In the genomic region with DNA sequence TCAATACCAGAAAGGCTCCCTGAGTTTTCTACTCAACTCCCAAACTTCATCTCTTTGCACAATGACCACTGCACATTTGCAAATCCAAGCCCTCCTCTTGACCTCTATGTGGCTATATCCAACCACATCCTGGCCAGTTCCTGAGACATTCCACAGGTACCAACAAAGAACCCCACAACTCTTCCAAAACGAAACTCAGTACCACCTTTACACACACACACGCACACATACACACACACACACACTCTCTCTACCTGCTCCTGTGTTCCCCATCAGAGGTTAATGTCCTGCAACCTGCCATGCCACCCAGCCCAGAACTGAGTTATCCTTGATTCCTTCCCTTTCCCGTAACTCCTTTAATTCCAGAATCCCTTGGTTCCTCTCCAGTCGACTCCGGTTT, we compare ENCODE assay signal across 3 cellular contexts.
TF ChIP-seq lines count a peak whose summit lies in the region.

No MANE protein-coding gene starts in this region.

TF ChIP-seq in IMR-90, 13 proteins besides CTCF, POLR2A, EP300 and RAD21:
- TF ChIP-seq CEBPB (IDR thresholded peaks at IDR 0.05; ENCODE audit: low read depth, low read length) (no peak), BHLHE40 (IDR thresholded peaks at IDR 0.05; ENCODE audit: low read depth, low read length) (no peak), RCOR1 (IDR thresholded peaks at IDR 0.05; ENCODE audit: insufficient replicate concordance, low read length) (no peak), MAFK (IDR thresholded peaks at IDR 0.05; ENCODE audit: low read depth, low read length) (no peak), MAZ (IDR thresholded peaks at IDR 0.05; ENCODE audit: borderline replicate concordance, low read depth, low read length) (no peak), CHD1 (IDR thresholded peaks at IDR 0.05; ENCODE audit: low read depth, low read length) (no peak), MXI1 (IDR thresholded peaks at IDR 0.05; ENCODE audit: borderline replicate concordance, low read depth, low read length) (no peak), RFX5 (IDR thresholded peaks at IDR 0.05; ENCODE audit: low read depth, low read length) (no peak), NFE2L2 (IDR thresholded peaks at IDR 0.05; ENCODE audit: low read depth, low read length) (no peak), SMC3 (IDR thresholded peaks at IDR 0.05; ENCODE audit: low read depth, low read length) (no peak)
- TF ChIP-seq, protein P1, sequence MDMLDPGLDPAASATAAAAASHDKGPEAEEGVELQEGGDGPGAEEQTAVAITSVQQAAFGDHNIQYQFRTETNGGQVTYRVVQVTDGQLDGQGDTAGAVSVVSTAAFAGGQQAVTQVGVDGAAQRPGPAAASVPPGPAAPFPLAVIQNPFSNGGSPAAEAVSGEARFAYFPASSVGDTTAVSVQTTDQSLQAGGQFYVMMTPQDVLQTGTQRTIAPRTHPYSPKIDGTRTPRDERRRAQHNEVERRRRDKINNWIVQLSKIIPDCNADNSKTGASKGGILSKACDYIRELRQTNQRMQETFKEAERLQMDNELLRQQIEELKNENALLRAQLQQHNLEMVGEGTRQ (IDR thresholded peaks at IDR 0.05; ENCODE audit: low read depth, low read length) = no peak
- TF ChIP-seq, protein P2, sequence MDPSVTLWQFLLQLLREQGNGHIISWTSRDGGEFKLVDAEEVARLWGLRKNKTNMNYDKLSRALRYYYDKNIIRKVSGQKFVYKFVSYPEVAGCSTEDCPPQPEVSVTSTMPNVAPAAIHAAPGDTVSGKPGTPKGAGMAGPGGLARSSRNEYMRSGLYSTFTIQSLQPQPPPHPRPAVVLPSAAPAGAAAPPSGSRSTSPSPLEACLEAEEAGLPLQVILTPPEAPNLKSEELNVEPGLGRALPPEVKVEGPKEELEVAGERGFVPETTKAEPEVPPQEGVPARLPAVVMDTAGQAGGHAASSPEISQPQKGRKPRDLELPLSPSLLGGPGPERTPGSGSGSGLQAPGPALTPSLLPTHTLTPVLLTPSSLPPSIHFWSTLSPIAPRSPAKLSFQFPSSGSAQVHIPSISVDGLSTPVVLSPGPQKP (IDR thresholded peaks at IDR 0.05; ENCODE audit: borderline replicate concordance, low read depth, low read length) = no peak
TF ChIP-seq in IMR-90: peak in this region for 0.

TF ChIP-seq in GM12878, 131 proteins besides CTCF, POLR2A, EP300 and RAD21:
- TF ChIP-seq BHLHE40 (IDR thresholded peaks at IDR 0.05; ENCODE audit: borderline replicate concordance in 1 of 2, low read depth in 2 of 2, low read length in 1 of 2) = no peak
- no peak for TF ChIP-seq FOXM1 (IDR thresholded peaks at IDR 0.05; ENCODE audit: low read depth, low read length)
- TF ChIP-seq CBX3 (IDR thresholded peaks at IDR 0.05; ENCODE audit: borderline replicate concordance, low read depth) = no peak
- TF ChIP-seq MEF2B (IDR thresholded peaks at IDR 0.05; ENCODE audit: partially characterized antibody, poor library complexity, severe bottlenecking) = no peak
- TF ChIP-seq, protein P3, sequence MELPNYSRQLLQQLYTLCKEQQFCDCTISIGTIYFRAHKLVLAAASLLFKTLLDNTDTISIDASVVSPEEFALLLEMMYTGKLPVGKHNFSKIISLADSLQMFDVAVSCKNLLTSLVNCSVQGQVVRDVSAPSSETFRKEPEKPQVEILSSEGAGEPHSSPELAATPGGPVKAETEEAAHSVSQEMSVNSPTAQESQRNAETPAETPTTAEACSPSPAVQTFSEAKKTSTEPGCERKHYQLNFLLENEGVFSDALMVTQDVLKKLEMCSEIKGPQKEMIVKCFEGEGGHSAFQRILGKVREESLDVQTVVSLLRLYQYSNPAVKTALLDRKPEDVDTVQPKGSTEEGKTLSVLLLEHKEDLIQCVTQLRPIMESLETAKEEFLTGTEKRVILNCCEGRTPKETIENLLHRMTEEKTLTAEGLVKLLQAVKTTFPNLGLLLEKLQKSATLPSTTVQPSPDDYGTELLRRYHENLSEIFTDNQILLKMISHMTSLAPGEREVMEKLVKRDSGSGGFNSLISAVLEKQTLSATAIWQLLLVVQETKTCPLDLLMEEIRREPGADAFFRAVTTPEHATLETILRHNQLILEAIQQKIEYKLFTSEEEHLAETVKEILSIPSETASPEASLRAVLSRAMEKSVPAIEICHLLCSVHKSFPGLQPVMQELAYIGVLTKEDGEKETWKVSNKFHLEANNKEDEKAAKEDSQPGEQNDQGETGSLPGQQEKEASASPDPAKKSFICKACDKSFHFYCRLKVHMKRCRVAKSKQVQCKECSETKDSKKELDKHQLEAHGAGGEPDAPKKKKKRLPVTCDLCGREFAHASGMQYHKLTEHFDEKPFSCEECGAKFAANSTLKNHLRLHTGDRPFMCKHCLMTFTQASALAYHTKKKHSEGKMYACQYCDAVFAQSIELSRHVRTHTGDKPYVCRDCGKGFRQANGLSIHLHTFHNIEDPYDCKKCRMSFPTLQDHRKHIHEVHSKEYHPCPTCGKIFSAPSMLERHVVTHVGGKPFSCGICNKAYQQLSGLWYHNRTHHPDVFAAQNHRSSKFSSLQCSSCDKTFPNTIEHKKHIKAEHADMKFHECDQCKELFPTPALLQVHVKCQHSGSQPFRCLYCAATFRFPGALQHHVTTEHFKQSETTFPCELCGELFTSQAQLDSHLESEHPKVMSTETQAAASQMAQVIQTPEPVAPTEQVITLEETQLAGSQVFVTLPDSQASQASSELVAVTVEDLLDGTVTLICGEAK (IDR thresholded peaks at IDR 0.05; ENCODE audit: borderline replicate concordance) = no peak
TF ChIP-seq in GM12878: peak in this region for 0.

TF ChIP-seq in GM23338, 12 proteins besides CTCF, POLR2A, EP300 and RAD21:
- TF ChIP-seq ZNF331 (CRISPR knock-in tag; IDR thresholded peaks at IDR 0.05; ENCODE audit: low read depth) (no peak), EZH2 (IDR thresholded peaks at IDR 0.05; ENCODE audit: low read depth, unreplicated experiment) (no peak), EZH2phosphoT487 (IDR thresholded peaks at IDR 0.05; ENCODE audit: unreplicated experiment) (no peak), JUNB (IDR thresholded peaks at IDR 0.05; ENCODE audit: unreplicated experiment) (no peak), ZNF114 (CRISPR knock-in tag; IDR thresholded peaks at IDR 0.05) (no peak), NANOG (IDR thresholded peaks at IDR 0.05; ENCODE audit: borderline replicate concordance) (no peak), STAT1 (IDR thresholded peaks at IDR 0.05; ENCODE audit: unreplicated experiment) (no peak), POLR2AphosphoS5 (IDR thresholded peaks at IDR 0.05; ENCODE audit: low read depth) (no peak), CREB1 (CRISPR knock-in tag; IDR thresholded peaks at IDR 0.05; ENCODE audit: low read depth) (no peak)
- TF ChIP-seq, protein P4, sequence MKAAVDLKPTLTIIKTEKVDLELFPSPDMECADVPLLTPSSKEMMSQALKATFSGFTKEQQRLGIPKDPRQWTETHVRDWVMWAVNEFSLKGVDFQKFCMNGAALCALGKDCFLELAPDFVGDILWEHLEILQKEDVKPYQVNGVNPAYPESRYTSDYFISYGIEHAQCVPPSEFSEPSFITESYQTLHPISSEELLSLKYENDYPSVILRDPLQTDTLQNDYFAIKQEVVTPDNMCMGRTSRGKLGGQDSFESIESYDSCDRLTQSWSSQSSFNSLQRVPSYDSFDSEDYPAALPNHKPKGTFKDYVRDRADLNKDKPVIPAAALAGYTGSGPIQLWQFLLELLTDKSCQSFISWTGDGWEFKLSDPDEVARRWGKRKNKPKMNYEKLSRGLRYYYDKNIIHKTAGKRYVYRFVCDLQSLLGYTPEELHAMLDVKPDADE (IDR thresholded peaks at IDR 0.05) = no peak
- TF ChIP-seq, protein P5, sequence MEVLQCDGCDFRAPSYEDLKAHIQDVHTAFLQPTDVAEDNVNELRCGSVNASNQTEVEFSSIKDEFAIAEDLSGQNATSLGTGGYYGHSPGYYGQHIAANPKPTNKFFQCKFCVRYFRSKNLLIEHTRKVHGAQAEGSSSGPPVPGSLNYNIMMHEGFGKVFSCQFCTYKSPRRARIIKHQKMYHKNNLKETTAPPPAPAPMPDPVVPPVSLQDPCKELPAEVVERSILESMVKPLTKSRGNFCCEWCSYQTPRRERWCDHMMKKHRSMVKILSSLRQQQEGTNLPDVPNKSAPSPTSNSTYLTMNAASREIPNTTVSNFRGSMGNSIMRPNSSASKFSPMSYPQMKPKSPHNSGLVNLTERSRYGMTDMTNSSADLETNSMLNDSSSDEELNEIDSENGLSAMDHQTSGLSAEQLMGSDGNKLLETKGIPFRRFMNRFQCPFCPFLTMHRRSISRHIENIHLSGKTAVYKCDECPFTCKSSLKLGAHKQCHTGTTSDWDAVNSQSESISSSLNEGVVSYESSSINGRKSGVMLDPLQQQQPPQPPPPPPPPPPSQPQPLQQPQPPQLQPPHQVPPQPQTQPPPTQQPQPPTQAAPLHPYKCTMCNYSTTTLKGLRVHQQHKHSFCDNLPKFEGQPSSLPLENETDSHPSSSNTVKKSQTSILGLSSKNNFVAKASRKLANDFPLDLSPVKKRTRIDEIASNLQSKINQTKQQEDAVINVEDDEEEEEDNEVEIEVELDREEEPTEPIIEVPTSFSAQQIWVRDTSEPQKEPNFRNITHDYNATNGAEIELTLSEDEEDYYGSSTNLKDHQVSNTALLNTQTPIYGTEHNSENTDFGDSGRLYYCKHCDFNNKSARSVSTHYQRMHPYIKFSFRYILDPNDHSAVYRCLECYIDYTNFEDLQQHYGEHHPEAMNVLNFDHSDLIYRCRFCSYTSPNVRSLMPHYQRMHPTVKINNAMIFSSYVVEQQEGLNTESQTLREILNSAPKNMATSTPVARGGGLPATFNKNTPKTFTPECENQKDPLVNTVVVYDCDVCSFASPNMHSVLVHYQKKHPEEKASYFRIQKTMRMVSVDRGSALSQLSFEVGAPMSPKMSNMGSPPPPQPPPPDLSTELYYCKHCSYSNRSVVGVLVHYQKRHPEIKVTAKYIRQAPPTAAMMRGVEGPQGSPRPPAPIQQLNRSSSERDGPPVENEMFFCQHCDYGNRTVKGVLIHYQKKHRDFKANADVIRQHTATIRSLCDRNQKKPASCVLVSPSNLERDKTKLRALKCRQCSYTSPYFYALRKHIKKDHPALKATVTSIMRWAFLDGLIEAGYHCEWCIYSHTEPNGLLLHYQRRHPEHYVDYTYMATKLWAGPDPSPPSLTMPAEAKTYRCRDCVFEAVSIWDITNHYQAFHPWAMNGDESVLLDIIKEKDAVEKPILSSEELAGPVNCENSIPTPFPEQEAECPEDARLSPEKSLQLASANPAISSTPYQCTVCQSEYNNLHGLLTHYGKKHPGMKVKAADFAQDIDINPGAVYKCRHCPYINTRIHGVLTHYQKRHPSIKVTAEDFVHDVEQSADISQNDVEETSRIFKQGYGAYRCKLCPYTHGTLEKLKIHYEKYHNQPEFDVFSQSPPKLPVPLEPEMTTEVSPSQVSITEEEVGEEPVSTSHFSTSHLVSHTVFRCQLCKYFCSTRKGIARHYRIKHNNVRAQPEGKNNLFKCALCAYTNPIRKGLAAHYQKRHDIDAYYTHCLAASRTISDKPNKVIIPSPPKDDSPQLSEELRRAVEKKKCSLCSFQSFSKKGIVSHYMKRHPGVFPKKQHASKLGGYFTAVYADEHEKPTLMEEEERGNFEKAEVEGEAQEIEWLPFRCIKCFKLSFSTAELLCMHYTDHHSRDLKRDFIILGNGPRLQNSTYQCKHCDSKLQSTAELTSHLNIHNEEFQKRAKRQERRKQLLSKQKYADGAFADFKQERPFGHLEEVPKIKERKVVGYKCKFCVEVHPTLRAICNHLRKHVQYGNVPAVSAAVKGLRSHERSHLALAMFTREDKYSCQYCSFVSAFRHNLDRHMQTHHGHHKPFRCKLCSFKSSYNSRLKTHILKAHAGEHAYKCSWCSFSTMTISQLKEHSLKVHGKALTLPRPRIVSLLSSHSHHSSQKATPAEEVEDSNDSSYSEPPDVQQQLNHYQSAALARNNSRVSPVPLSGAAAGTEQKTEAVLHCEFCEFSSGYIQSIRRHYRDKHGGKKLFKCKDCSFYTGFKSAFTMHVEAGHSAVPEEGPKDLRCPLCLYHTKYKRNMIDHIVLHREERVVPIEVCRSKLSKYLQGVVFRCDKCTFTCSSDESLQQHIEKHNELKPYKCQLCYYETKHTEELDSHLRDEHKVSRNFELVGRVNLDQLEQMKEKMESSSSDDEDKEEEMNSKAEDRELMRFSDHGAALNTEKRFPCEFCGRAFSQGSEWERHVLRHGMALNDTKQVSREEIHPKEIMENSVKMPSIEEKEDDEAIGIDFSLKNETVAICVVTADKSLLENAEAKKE (CRISPR knock-in tag; IDR thresholded peaks at IDR 0.05) = no peak
- TF ChIP-seq, protein P6, sequence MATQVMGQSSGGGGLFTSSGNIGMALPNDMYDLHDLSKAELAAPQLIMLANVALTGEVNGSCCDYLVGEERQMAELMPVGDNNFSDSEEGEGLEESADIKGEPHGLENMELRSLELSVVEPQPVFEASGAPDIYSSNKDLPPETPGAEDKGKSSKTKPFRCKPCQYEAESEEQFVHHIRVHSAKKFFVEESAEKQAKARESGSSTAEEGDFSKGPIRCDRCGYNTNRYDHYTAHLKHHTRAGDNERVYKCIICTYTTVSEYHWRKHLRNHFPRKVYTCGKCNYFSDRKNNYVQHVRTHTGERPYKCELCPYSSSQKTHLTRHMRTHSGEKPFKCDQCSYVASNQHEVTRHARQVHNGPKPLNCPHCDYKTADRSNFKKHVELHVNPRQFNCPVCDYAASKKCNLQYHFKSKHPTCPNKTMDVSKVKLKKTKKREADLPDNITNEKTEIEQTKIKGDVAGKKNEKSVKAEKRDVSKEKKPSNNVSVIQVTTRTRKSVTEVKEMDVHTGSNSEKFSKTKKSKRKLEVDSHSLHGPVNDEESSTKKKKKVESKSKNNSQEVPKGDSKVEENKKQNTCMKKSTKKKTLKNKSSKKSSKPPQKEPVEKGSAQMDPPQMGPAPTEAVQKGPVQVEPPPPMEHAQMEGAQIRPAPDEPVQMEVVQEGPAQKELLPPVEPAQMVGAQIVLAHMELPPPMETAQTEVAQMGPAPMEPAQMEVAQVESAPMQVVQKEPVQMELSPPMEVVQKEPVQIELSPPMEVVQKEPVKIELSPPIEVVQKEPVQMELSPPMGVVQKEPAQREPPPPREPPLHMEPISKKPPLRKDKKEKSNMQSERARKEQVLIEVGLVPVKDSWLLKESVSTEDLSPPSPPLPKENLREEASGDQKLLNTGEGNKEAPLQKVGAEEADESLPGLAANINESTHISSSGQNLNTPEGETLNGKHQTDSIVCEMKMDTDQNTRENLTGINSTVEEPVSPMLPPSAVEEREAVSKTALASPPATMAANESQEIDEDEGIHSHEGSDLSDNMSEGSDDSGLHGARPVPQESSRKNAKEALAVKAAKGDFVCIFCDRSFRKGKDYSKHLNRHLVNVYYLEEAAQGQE (IDR thresholded peaks at IDR 0.05; ENCODE audit: unreplicated experiment) = no peak
